Comparison of ENCODE assay signal across 11 cellular contexts in genomic region chr12:58105225-58106119, GRCh38.
DNase-seq lines count a peak whose midpoint lies in the region; ATAC-seq and TF ChIP-seq lines count a peak whose summit lies in the region.
"Had no signal": no experiment of that assay in that cellular context is flagged by ENCODE, and none has a peak within 500 bp of the region (broad histone marks: within the 10 kb centered on the region; RNA-seq: fewer than 3 reads in every experiment).

No MANE protein-coding gene starts in this region.

- in situ Hi-C loops in Panc1 (cut with HindIII; ENCODE audit: low pct_unique_long_range_greater_than_20kb, low sequenced_read_pairs), result no loop called here

- no peaks in the 10 kb centered on the region for H3K36me3 ChIP-seq in Panc1 (ENCODE audit: control insufficient read depth, insufficient read depth, low read length)
- H3K36me3 ChIP-seq in psoas muscle (ENCODE audit: insufficient read depth in 1 of 2, low read depth in 1 of 2), result no peaks in the 10 kb centered on the region
- H3K36me3 ChIP-seq: thyroid gland had no signal

- no TSS peak for BruUV-seq in Panc1 (replicated peaks; lab: Mats Ljungman, UMichigan)

- TF ChIP-seq CTCF in Panc1 (IDR thresholded peaks at IDR 0.05) (peak; percentile 29; the same call in 1 of the 2 replicates), fibroblast of mammary gland (conservative IDR thresholded peaks at IDR 0.05; ENCODE audit: control insufficient read depth, insufficient read depth, low read depth, low read length) (peak; percentile 48), psoas muscle (IDR thresholded peaks at IDR 0.05) (peak; percentile 48)

- POLR2A ChIA-PET in Panc1 (lab: Charles Lee), result no interaction called here

- 54 to 76% (median 72%) methylated on average over 10 of the region's 10 CpGs for WGBS in psoas muscle, 3 donors

- CTCF ChIA-PET in Panc1 (lab: Charles Lee), result no interaction called here

- H3K27ac ChIP-seq in Panc1 (ENCODE audit: low read length), result no peak overlapping the region
- peak overlapping the region; percentile 77 for H3K27ac ChIP-seq in psoas muscle
- H3K27ac ChIP-seq: thyroid gland had no signal

- H3K4me1 ChIP-seq in Panc1 (ENCODE audit: control insufficient read depth, insufficient read depth, low read length) (no peaks in the 10 kb centered on the region), psoas muscle (peaks cover 6% of the 10 kb centered on the region)

- no peak overlapping the region for H3K4me3 ChIP-seq in Panc1 (ENCODE audit: low read depth in 2 of 2, low read length in 2 of 2)
- H3K4me3 ChIP-seq in fibroblast of mammary gland (ENCODE audit: control insufficient read depth, low read depth, low read length), result no peak overlapping the region
- H3K4me3 ChIP-seq in psoas muscle, result no peak overlapping the region
- H3K4me3 ChIP-seq: thyroid gland had no signal

- DNase-seq in DMS53 (lab: John Stamatoyannopoulos, UW) (peak; percentile 37), DMS53 treated with DMSO at 0.1 percent for 48 hours (lab: John Stamatoyannopoulos, UW; ENCODE audit: unreplicated experiment) (no peak), Panc1 (ENCODE audit: low read depth, low spot score) (no peak), fibroblast of mammary gland (ENCODE audit: low read depth) (peak; percentile 30), psoas muscle (no peak), NCI-H510A (lab: John Stamatoyannopoulos, UW) (no peak), NK-92 (lab: John Stamatoyannopoulos, UW; ENCODE audit: unreplicated experiment) (no peak)
- no peak for DNase-seq in central memory CD4-positive, alpha-beta T cell
- DNase-seq: activated CD8-positive, alpha-beta memory T cell treated with anti-CD3 and anti-CD28 coated beads, Interleukin-2, amount 50 U/mL, for 48 hours; occipital lobe had no signal

- no peak for ATAC-seq in Panc1
- ATAC-seq in psoas muscle, result peak; percentile 61 to 71 (median 66)

- H3K9me3 ChIP-seq in Panc1 (ENCODE audit: control insufficient read depth, insufficient read depth, low read depth, low read length) (no peaks in the 10 kb centered on the region), psoas muscle (peaks cover 13% of the 10 kb centered on the region)
- H3K9me3 ChIP-seq: thyroid gland had no signal

- intact Hi-C loops in Panc1 (cut with micrococcal nuclease; ENCODE audit: unreplicated experiment), result no loop called here
- intact Hi-C loops in psoas muscle (cut with DNase I), result no loop called here

- H3K27me3 ChIP-seq in Panc1 (ENCODE audit: control insufficient read depth, insufficient read depth, low read length), result no peaks in the 10 kb centered on the region
- H3K27me3 ChIP-seq in psoas muscle (ENCODE audit: insufficient read depth in 3 of 3, low read length in 2 of 3), result no peaks in the 10 kb centered on the region
- H3K27me3 ChIP-seq: thyroid gland had no signal

Comparison
In these comparisons a context has a peak if more than half of its experiments do, and no peak if none do; other contexts are left out.
1. DNase-seq: peak in DMS53 (single experiment) and fibroblast of mammary gland (single experiment); none in DMS53 treated with DMSO at 0.1 percent for 48 hours (single experiment), Panc1 (single experiment), psoas muscle (0 of 2), central memory CD4-positive, alpha-beta T cell (single experiment), NCI-H510A (single experiment) and NK-92 (single experiment).
2. Peak in every context shown above with its lines, with median percentiles within 50 percentile points of each other: CTCF ChIP-seq.